Comparison of ENCODE assay signal across 14 cellular contexts in the genomic region with DNA sequence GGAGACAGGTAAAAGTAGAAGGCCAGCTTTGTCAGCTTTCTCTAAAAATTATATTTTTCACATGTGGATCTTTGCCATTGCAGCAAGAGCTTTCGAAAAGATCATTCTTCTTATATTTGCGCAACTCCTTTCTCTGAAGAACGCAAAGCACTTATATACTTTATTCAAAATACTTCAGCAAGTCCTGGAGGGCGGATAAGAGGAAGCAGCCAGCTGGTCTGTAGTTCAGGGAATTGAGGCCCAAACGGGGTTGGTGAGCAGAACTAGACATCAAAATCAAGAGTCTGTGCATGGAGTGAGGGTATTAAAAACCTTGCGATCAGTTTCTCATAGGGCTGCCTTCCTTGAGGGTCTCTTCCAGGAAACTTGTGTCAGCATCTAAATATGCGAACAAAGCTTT.
"Had no signal": no experiment of that assay in that cellular context is flagged by ENCODE, and none has a peak within 500 bp of the region (broad histone marks: within the 10 kb centered on the region; RNA-seq: fewer than 3 reads in every experiment).

No MANE protein-coding gene starts in this region.

- H3K4me1 ChIP-seq: body of pancreas, right lobe of liver had no signal

- H3K4me3 ChIP-seq: body of pancreas, right lobe of liver, transverse colon had no signal

- DNase-seq: activated CD4-positive, alpha-beta T cell treated with anti-CD3 and anti-CD28 coated beads for 48 hours; activated CD8-positive, alpha-beta memory T cell treated with anti-CD3 and anti-CD28 coated beads, Interleukin-2, amount 50 U/mL, for 48 hours; activated CD8-positive, alpha-beta T cell treated with anti-CD3 and anti-CD28 coated beads, Interleukin-2, amount 10 ng/mL, durations not matched to agents 7 days and 5 days; activated naive CD4-positive, alpha-beta T cell treated with anti-CD3 and anti-CD28 coated beads for 36 hours; amniotic stem cell; body of pancreas; cortex of kidney; effector memory CD4-positive, alpha-beta T cell; kidney; posterior cingulate gyrus; right lobe of liver; stimulated activated naive CD4-positive, alpha-beta T cell; transverse colon had no signal

- ATAC-seq: activated CD8-positive, alpha-beta T cell treated with anti-CD3 and anti-CD28 coated beads, Interleukin-2, amount 10 ng/mL, durations not matched to agents 7 days and 5 days; body of pancreas; right lobe of liver had no signal

- H3K36me3 ChIP-seq: right lobe of liver, transverse colon had no signal

- H3K27ac ChIP-seq: body of pancreas, right lobe of liver, transverse colon had no signal

- H3K27me3 ChIP-seq: body of pancreas, neutrophil, right lobe of liver, transverse colon had no signal

- H3K9me3 ChIP-seq: body of pancreas, neutrophil, right lobe of liver, transverse colon had no signal
